ENCODE assay signal across 11 cellular contexts in the genomic region with DNA sequence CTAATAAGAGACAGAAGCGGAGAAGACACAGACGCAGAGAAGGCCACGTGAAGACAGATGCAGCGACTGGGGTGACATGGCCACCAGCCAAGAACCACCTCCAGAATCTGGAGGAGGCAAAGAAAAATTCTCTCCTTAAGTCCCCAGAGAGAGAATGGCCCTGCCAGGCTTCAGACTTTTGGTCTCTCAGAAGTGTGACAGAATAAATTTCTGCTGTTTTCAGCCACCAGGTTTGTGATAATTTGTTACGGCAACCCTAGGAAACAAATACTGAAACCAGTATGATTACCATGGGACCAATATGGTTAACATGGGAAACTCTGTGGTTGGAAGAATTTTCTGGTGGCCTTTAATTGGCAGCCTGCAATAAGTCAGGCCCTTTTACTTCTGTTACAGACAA.
DNase-seq lines count a peak whose midpoint lies in the region; ATAC-seq and TF ChIP-seq lines count a peak whose summit lies in the region.
"Had no signal": no experiment of that assay in that cellular context is flagged by ENCODE, and none has a peak within 500 bp of the region (broad histone marks: within the 10 kb centered on the region; RNA-seq: fewer than 3 reads in every experiment).

No MANE protein-coding gene starts in this region.

- no peaks in the 10 kb centered on the region; the same call in 1 of the 2 replicates for H3K4me1 ChIP-seq in BE2C

- no peak overlapping the region for H3K4me3 ChIP-seq in BE2C (ENCODE audit: low read depth, low read length)

- H3K9me3 ChIP-seq in BE2C = no peaks in the 10 kb centered on the region

- H3K4me3 Mint-ChIP-seq in activated naive CD8-positive, alpha-beta T cell treated with anti-CD3 and anti-CD28 coated beads, Interleukin-2, amount 10 ng/mL, durations not matched to agents 7 days and 5 days = peak overlapping the region; percentile 37
- H3K4me3 Mint-ChIP-seq: activated CD8-positive, alpha-beta T cell treated with anti-CD3 and anti-CD28 coated beads for 36 hours had no signal

- H3K27ac Mint-ChIP-seq in activated naive CD8-positive, alpha-beta T cell treated with anti-CD3 and anti-CD28 coated beads, Interleukin-2, amount 10 ng/mL, durations not matched to agents 7 days and 5 days = no peak overlapping the region
- H3K27ac Mint-ChIP-seq: activated CD8-positive, alpha-beta T cell treated with anti-CD3 and anti-CD28 coated beads for 36 hours had no signal

- no peak for DNase-seq in activated naive CD8-positive, alpha-beta T cell treated with anti-CD3 and anti-CD28 coated beads, Interleukin-2, amount 10 ng/mL, durations not matched to agents 7 days and 5 days
- DNase-seq in NCI-H2081 (lab: John Stamatoyannopoulos, UW) (no peak), BE2C (no peak), COR-L47 (lab: John Stamatoyannopoulos, UW) (no peak)
- DNase-seq: activated CD8-positive, alpha-beta T cell treated with anti-CD3 and anti-CD28 coated beads for 36 hours; Calu3; PC-3 had no signal

- TF ChIP-seq CTCF in BE2C (IDR thresholded peaks at IDR 0.05; ENCODE audit: low read depth, low read length) = no peak

- H3K27me3 ChIP-seq in BE2C = peaks cover 4% of the 10 kb centered on the region

- H3K36me3 ChIP-seq in BE2C = no peaks in the 10 kb centered on the region

- H3K4me1 Mint-ChIP-seq in activated naive CD8-positive, alpha-beta T cell treated with anti-CD3 and anti-CD28 coated beads, Interleukin-2, amount 10 ng/mL, durations not matched to agents 7 days and 5 days = peaks cover 57% of the 10 kb centered on the region

- no peaks in the 10 kb centered on the region for H3K9me3 Mint-ChIP-seq in activated naive CD8-positive, alpha-beta T cell treated with anti-CD3 and anti-CD28 coated beads, Interleukin-2, amount 10 ng/mL, durations not matched to agents 7 days and 5 days
- H3K9me3 Mint-ChIP-seq: activated CD8-positive, alpha-beta T cell treated with anti-CD3 and anti-CD28 coated beads for 36 hours had no signal

- H3K36me3 Mint-ChIP-seq in activated naive CD8-positive, alpha-beta T cell treated with anti-CD3 and anti-CD28 coated beads, Interleukin-2, amount 10 ng/mL, durations not matched to agents 7 days and 5 days = peaks cover 25% of the 10 kb centered on the region

- no peaks in the 10 kb centered on the region for H3K27me3 Mint-ChIP-seq in activated naive CD8-positive, alpha-beta T cell treated with anti-CD3 and anti-CD28 coated beads, Interleukin-2, amount 10 ng/mL, durations not matched to agents 7 days and 5 days
- H3K27me3 Mint-ChIP-seq: activated CD8-positive, alpha-beta T cell treated with anti-CD3 and anti-CD28 coated beads for 36 hours had no signal

- POLR2A ChIA-PET in activated naive CD8-positive, alpha-beta T cell treated with anti-CD3 and anti-CD28 coated beads, Interleukin-2, amount 10 ng/mL, durations not matched to agents 7 days and 5 days (lab: Charles Lee) = interaction anchor here (1.1 kb wide), 1 partner anchor 10 kb away, joined by 3 read pairs; no protein-coding TSS in a partner anchor

- peak; percentile 51 for ATAC-seq in GM18502 (IDR thresholded peaks at IDR 0.05; ENCODE audit: poor library complexity, unreplicated experiment)
- ATAC-seq in GM21390 (IDR thresholded peaks at IDR 0.05; ENCODE audit: unreplicated experiment) = peak; percentile 53
- peak; percentile 67 for ATAC-seq in HG03135 (IDR thresholded peaks at IDR 0.05; ENCODE audit: unreplicated experiment)
- ATAC-seq in activated naive CD8-positive, alpha-beta T cell treated with anti-CD3 and anti-CD28 coated beads, Interleukin-2, amount 10 ng/mL, durations not matched to agents 7 days and 5 days (ENCODE audit: low read depth) = no peak
- no peak for ATAC-seq in HG03045 (IDR thresholded peaks at IDR 0.05; ENCODE audit: unreplicated experiment)
- ATAC-seq: activated CD8-positive, alpha-beta T cell treated with anti-CD3 and anti-CD28 coated beads for 36 hours; PC-3 had no signal

Comparison
In these comparisons a context has a peak if more than half of its experiments do, and no peak if none do; other contexts are left out.
1. ATAC-seq: peak in GM18502 (single experiment), GM21390 (single experiment) and HG03135 (single experiment); none in activated naive CD8-positive, alpha-beta T cell treated with anti-CD3 and anti-CD28 coated beads, Interleukin-2, amount 10 ng/mL, durations not matched to agents 7 days and 5 days (single experiment) and HG03045 (single experiment).